ENCODE assay signal across 10 cellular contexts in the genomic region with DNA sequence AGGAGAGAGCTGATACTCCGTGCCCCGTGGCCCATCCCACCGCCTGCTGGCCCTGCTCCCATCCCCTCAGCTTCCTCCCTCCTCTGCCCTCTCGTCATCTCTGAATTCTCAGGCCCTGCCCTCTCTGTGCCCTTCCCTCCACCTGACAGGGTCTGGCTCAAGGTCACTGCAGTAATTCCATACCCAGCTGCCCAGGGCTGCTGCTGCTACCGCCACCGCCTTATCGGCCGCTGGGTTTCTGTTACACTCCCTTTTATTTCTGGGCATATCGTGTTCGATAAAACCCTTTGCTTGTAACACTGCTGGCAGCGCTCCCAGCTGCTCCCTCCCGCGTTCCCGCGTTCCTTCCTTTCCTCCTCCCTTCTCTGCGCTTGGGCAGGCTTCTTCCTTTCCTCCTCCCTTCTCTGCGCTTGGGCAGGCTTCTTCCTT. TPM values are rescaled to one million over a fixed set of nuclear protein-coding genes. Genes with fewer than 3 reads are reported as not detected.
DNase-seq lines count a peak whose midpoint lies in the region; ATAC-seq, FAIRE-seq and TF ChIP-seq lines count a peak whose summit lies in the region.
"Had no signal": no experiment of that assay in that cellular context is flagged by ENCODE, and none has a peak within 500 bp of the region (broad histone marks: within the 10 kb centered on the region; RNA-seq: fewer than 3 reads in every experiment).

No MANE protein-coding gene starts in this region.

- H3K36me3 ChIP-seq in keratinocyte (ENCODE audit: control insufficient read depth in 2 of 2, extremely low read depth in 1 of 2, insufficient read depth in 2 of 2, low read length in 2 of 2), result peaks cover 13 to 30% of the 10 kb centered on the region in 2 experiments
- H3K36me3 ChIP-seq in upper lobe of right lung, result no peaks in the 10 kb centered on the region

- H3K4me1 ChIP-seq in keratinocyte (ENCODE audit: control insufficient read depth, extremely low read depth, insufficient read depth, low read length) (peaks cover 50% of the 10 kb centered on the region), upper lobe of right lung (peaks cover 17% of the 10 kb centered on the region)

- peak overlapping the region; percentile 93 for H3K4me2 ChIP-seq in keratinocyte (ENCODE audit: control insufficient read depth, extremely low read depth, insufficient read depth, low read depth, low read length)

- dilution Hi-C loops in keratinocyte (cut with MboI; ENCODE audit: extremely low pct_ligation_motif_present, low sequenced_read_pairs), result no loop called here

- peak; percentile 2 for ATAC-seq in upper lobe of right lung

- H3K27ac ChIP-seq in keratinocyte (ENCODE audit: control insufficient read depth, insufficient read depth, low read length) (peak overlapping the region; percentile 71), upper lobe of right lung (no peak overlapping the region)
- H3K27ac ChIP-seq: HL-60 had no signal

- intact Hi-C loops in upper lobe of right lung (cut with DNase I), result no loop called here

- DNase-seq in NCI-H748 (lab: John Stamatoyannopoulos, UW; ENCODE audit: unreplicated experiment), result peak; percentile 22
- DNase-seq in NCI-H748 treated with DMSO at 0.1 percent for 48 hours (lab: John Stamatoyannopoulos, UW), result no peak
- peak; percentile 46 for DNase-seq in amniotic epithelial cell (ENCODE audit: low read depth)
- DNase-seq in keratinocyte (ENCODE audit: low read depth, low spot score), result no peak
- no peak for DNase-seq in upper lobe of right lung
- DNase-seq in middle frontal gyrus (ENCODE audit: extremely low spot score, low spot score), result no peak
- DNase-seq in cerebellum (ENCODE audit: low spot score), result no peak
- no peak for DNase-seq in medulla oblongata (ENCODE audit: extremely low spot score)
- DNase-seq: AML-193 had no signal

- no peak for TF ChIP-seq CTCF in keratinocyte (optimal IDR thresholded peaks at IDR 0.05 in 1 of 3, IDR thresholded peaks at IDR 0.05 in 1 of 3, conservative IDR thresholded peaks at IDR 0.05 in 1 of 3; ENCODE audit: extremely low read depth in 1 of 3, insufficient read depth in 2 of 3, low read length in 3 of 3)
- TF ChIP-seq CTCF in upper lobe of right lung (IDR thresholded peaks at IDR 0.05), result no peak

- FAIRE-seq in keratinocyte (lab: Jason Lieb, UNC), result no peak

- H3K9me3 ChIP-seq in keratinocyte (ENCODE audit: control insufficient read depth, low read depth, low read length) (no peaks in the 10 kb centered on the region), upper lobe of right lung (no peaks in the 10 kb centered on the region)

- no peaks in the 10 kb centered on the region for H3K9me1 ChIP-seq in keratinocyte (ENCODE audit: control insufficient read depth, extremely low read depth, insufficient read depth, low read length)

- H4K20me1 ChIP-seq in keratinocyte (ENCODE audit: control insufficient read depth, extremely low read depth, insufficient read depth, low read length), result peaks cover 2% of the 10 kb centered on the region

- H3K9ac ChIP-seq in keratinocyte (ENCODE audit: control insufficient read depth, extremely low read depth, insufficient read depth, low read length), result peak overlapping the region; percentile 82

- H3K4me3 ChIP-seq in keratinocyte (ENCODE audit: control insufficient read depth in 2 of 3, extremely low read depth in 1 of 3, insufficient read depth in 2 of 3, low read depth in 1 of 3, low read length in 3 of 3), result peak overlapping the region; percentile 67 to 82 (median 70)
- H3K4me3 ChIP-seq in upper lobe of right lung, result no peak overlapping the region

- H2AFZ ChIP-seq in keratinocyte (ENCODE audit: control insufficient read depth, low read length), result no peak overlapping the region

- no peaks in the 10 kb centered on the region for H3K27me3 ChIP-seq in keratinocyte (ENCODE audit: control insufficient read depth, extremely low read depth, insufficient read depth, low read length)
- peaks cover 25% of the 10 kb centered on the region for H3K27me3 ChIP-seq in upper lobe of right lung

- H3K79me2 ChIP-seq in keratinocyte (ENCODE audit: control insufficient read depth, insufficient read depth, low read length), result peaks cover 64% of the 10 kb centered on the region

RNA-seq across cellular contexts. Expression of a gene that starts 1.2 kb away (rescaled TPM):
- polyA plus RNA-seq in keratinocyte, result 50.7 to 155 TPM (median 66.7 TPM) in 3 replicates
- 34.9 TPM for polyA plus RNA-seq in keratinocyte (2011; ENCODE audit: low read depth)
- polyA plus RNA-seq in keratinocyte (2011; cell fraction: cytosol; rRNA removed), result 66.6 and 129 TPM in 2 replicates
- 115 and 162 TPM in 2 replicates for polyA plus RNA-seq in keratinocyte (2011; cell fraction: nucleus; rRNA removed)
- polyA plus RNA-seq in keratinocyte (2012; ENCODE audit: low replicate concordance), result 41.8 and 249 TPM in 2 replicates
- 47.1 to 355 TPM (median 69.7 TPM) in 3 replicates for polyA minus RNA-seq in keratinocyte
- 128 TPM for polyA minus RNA-seq in keratinocyte (2011; cell fraction: cytosol; rRNA and poly(A)+ RNA removed)
- 133 and 152 TPM in 2 replicates for polyA minus RNA-seq in keratinocyte (2011; cell fraction: nucleus; rRNA and poly(A)+ RNA removed)
- total RNA-seq in upper lobe of right lung (0.09 TPM), cerebellum (0.18 TPM)

RNA-seq across cellular contexts. Expression of a gene that starts 13.2 kb away (rescaled TPM):
- 17.2 to 30.4 TPM (median 21.3 TPM) in 3 replicates for polyA plus RNA-seq in keratinocyte
- polyA plus RNA-seq in keratinocyte (2011; ENCODE audit: low read depth), result 13.2 TPM
- polyA plus RNA-seq in keratinocyte (2011; cell fraction: cytosol; rRNA removed), result 9.5 and 18.5 TPM in 2 replicates
- polyA plus RNA-seq in keratinocyte (2011; cell fraction: nucleus; rRNA removed), result 80.5 and 131 TPM in 2 replicates
- polyA plus RNA-seq in keratinocyte (2012; ENCODE audit: low replicate concordance), result 15.7 and 35.8 TPM in 2 replicates
- polyA minus RNA-seq in keratinocyte, result 19.1 to 70.4 TPM (median 26.5 TPM) in 3 replicates
- 18.8 TPM for polyA minus RNA-seq in keratinocyte (2011; cell fraction: cytosol; rRNA and poly(A)+ RNA removed)
- polyA minus RNA-seq in keratinocyte (2011; cell fraction: nucleus; rRNA and poly(A)+ RNA removed), result 27.4 and 29.4 TPM in 2 replicates
- total RNA-seq in upper lobe of right lung (31.6 TPM), cerebellum (15.6 TPM)

RNA-seq across cellular contexts. Expression of a gene that starts 25.5 kb away (rescaled TPM):
- 5.1 to 9.5 TPM (median 9.0 TPM) in 3 replicates for polyA plus RNA-seq in keratinocyte
- 2.4 TPM for polyA plus RNA-seq in keratinocyte (2011; ENCODE audit: low read depth)
- 1.9 and 2.1 TPM in 2 replicates for polyA plus RNA-seq in keratinocyte (2011; cell fraction: cytosol; rRNA removed)
- polyA plus RNA-seq in keratinocyte (2011; cell fraction: nucleus; rRNA removed), result 30.5 and 34.7 TPM in 2 replicates
- 0.85 and 9.1 TPM in 2 replicates for polyA plus RNA-seq in keratinocyte (2012; ENCODE audit: low replicate concordance)
- polyA minus RNA-seq in keratinocyte, result 1.4 to 6.3 TPM (median 4.1 TPM) in 3 replicates
- 5.6 TPM for polyA minus RNA-seq in keratinocyte (2011; cell fraction: cytosol; rRNA and poly(A)+ RNA removed)
- 4.7 and 7.4 TPM in 2 replicates for polyA minus RNA-seq in keratinocyte (2011; cell fraction: nucleus; rRNA and poly(A)+ RNA removed)
- 1.3 TPM for total RNA-seq in upper lobe of right lung
- total RNA-seq in cerebellum, result 0.91 TPM

RNA-seq across cellular contexts. Expression of a gene that starts 26.8 kb away (rescaled TPM):
- 0.06 to 0.09 TPM (median 0.07 TPM) in 3 replicates for polyA plus RNA-seq in keratinocyte
- polyA plus RNA-seq in keratinocyte (2011; ENCODE audit: low read depth), result 0.04 TPM
- polyA plus RNA-seq in keratinocyte (2011; cell fraction: cytosol; rRNA removed), result 0.04 TPM in 2 replicates
- 0.19 and 0.35 TPM in 2 replicates for polyA plus RNA-seq in keratinocyte (2011; cell fraction: nucleus; rRNA removed)
- polyA plus RNA-seq in keratinocyte (2012; ENCODE audit: low replicate concordance), result 0.03 and 0.06 TPM in 2 replicates
- polyA minus RNA-seq in keratinocyte, result 0.03 to 0.43 TPM in 2 of 3 replicates, not detected in the other
- not detected for polyA minus RNA-seq in keratinocyte (2011; cell fraction: cytosol; rRNA and poly(A)+ RNA removed)
- 0.21 and 0.23 TPM in 2 replicates for polyA minus RNA-seq in keratinocyte (2011; cell fraction: nucleus; rRNA and poly(A)+ RNA removed)
- not detected for total RNA-seq in upper lobe of right lung
- 32.8 TPM for total RNA-seq in cerebellum

RNA-seq across cellular contexts. Expression of a gene that starts 55.1 kb away (rescaled TPM):
- polyA plus RNA-seq in keratinocyte, result 25.5 to 28.5 TPM (median 28.2 TPM) in 3 replicates
- polyA plus RNA-seq in keratinocyte (2011; ENCODE audit: low read depth), result 11.0 TPM
- polyA plus RNA-seq in keratinocyte (2011; cell fraction: cytosol; rRNA removed), result 14.4 and 15.4 TPM in 2 replicates
- polyA plus RNA-seq in keratinocyte (2011; cell fraction: nucleus; rRNA removed), result 58.5 and 61.1 TPM in 2 replicates
- 20.2 and 28.1 TPM in 2 replicates for polyA plus RNA-seq in keratinocyte (2012; ENCODE audit: low replicate concordance)
- polyA minus RNA-seq in keratinocyte, result 15.0 to 22.0 TPM (median 20.6 TPM) in 3 replicates
- polyA minus RNA-seq in keratinocyte (2011; cell fraction: cytosol; rRNA and poly(A)+ RNA removed), result 16.1 TPM
- polyA minus RNA-seq in keratinocyte (2011; cell fraction: nucleus; rRNA and poly(A)+ RNA removed), result 22.8 and 23.6 TPM in 2 replicates
- 34.3 TPM for total RNA-seq in upper lobe of right lung
- total RNA-seq in cerebellum, result 19.0 TPM

Comparison
In these comparisons a context has a peak if more than half of its experiments do, and no peak if none do; other contexts are left out.
1. DNase-seq: peak in NCI-H748 (single experiment) and amniotic epithelial cell (single experiment); none in NCI-H748 treated with DMSO at 0.1 percent for 48 hours (single experiment), keratinocyte (single experiment), upper lobe of right lung (single experiment), middle frontal gyrus (single experiment), cerebellum (single experiment) and medulla oblongata (single experiment).